ENCODE assay signal across 2 cellular contexts in genomic region chr2:232873292-232873908, GRCh38.
TF ChIP-seq lines count a peak whose summit lies in the region.

No MANE protein-coding gene starts in this region.

TF ChIP-seq in K562, 482 proteins besides CTCF, POLR2A, EP300 and RAD21:
- TF ChIP-seq TRIM25 (IDR thresholded peaks at IDR 0.05; ENCODE audit: borderline replicate concordance) (no peak), ZNF696 (CRISPR knock-in tag; conservative IDR thresholded peaks at IDR 0.05) (no peak), CSDE1 (IDR thresholded peaks at IDR 0.05) (no peak), ZBTB33 (CRISPR knock-in tag; IDR thresholded peaks at IDR 0.05) (no peak), CHAMP1 (IDR thresholded peaks at IDR 0.05) (no peak), ZNF354B (CRISPR knock-in tag; IDR thresholded peaks at IDR 0.05) (no peak), DDX20 (tag; IDR thresholded peaks at IDR 0.05; ENCODE audit: low read depth) (no peak), ZNF140 (CRISPR knock-in tag; IDR thresholded peaks at IDR 0.05) (no peak), PTRF (tag; IDR thresholded peaks at IDR 0.05) (no peak), KLF16 (IDR thresholded peaks at IDR 0.05) (no peak), ZNF609 (CRISPR knock-in tag; IDR thresholded peaks at IDR 0.05; ENCODE audit: borderline replicate concordance) (no peak), PHF20 (IDR thresholded peaks at IDR 0.05; ENCODE audit: partially characterized antibody) (no peak), TAF15 (IDR thresholded peaks at IDR 0.05; ENCODE audit: low read depth, low read length) (no peak), EHMT2 (IDR thresholded peaks at IDR 0.05) (no peak)

TF ChIP-seq in HepG2, 621 proteins besides CTCF, POLR2A, EP300 and RAD21 (continues in another document):
- TF ChIP-seq ZNF451 (CRISPR knock-in tag; IDR thresholded peaks at IDR 0.05) (0 out of 2 replicates have a peak, but pooled peaks have one; percentile 36), ZFAT (CRISPR knock-in tag; conservative IDR thresholded peaks at IDR 0.05) (no peak), ZBTB10 (CRISPR knock-in tag; IDR thresholded peaks at IDR 0.05; ENCODE audit: borderline replicate concordance) (peak; percentile 23; the same call in 1 of the 2 replicates), ZNF558 (CRISPR knock-in tag; IDR thresholded peaks at IDR 0.05; ENCODE audit: borderline replicate concordance) (no peak), CCDC6 (CRISPR knock-in tag; IDR thresholded peaks at IDR 0.05) (peak; percentile 58; the same call in 1 of the 2 replicates), KDM2A (CRISPR knock-in tag; IDR thresholded peaks at IDR 0.05; ENCODE audit: borderline replicate concordance, low read depth) (no peak), XRCC5 (optimal IDR thresholded peaks at IDR 0.05; ENCODE audit: low read length) (no peak), ZNF770 (CRISPR knock-in tag; IDR thresholded peaks at IDR 0.05) (no peak), HIVEP1 (CRISPR knock-in tag; IDR thresholded peaks at IDR 0.05) (0 out of 2 replicates have a peak, but pooled peaks have one; percentile 3), FOXM1 (CRISPR knock-in tag; IDR thresholded peaks at IDR 0.05) (no peak), TAF15 (IDR thresholded peaks at IDR 0.05; ENCODE audit: low read depth, low read length, poor library complexity, severe bottlenecking) (peak; percentile 95), HNRNPLL (IDR thresholded peaks at IDR 0.05; ENCODE audit: low read depth, low read length, poor library complexity, severe bottlenecking) (peak; percentile 11), FOXO4 (CRISPR knock-in tag; conservative IDR thresholded peaks at IDR 0.05) (no peak), ZNF468 (CRISPR knock-in tag; IDR thresholded peaks at IDR 0.05) (no peak), ZNF646 (CRISPR knock-in tag; IDR thresholded peaks at IDR 0.05) (peak; percentile 24; the same call in 1 of the 2 replicates), ZNF83 (CRISPR knock-in tag; IDR thresholded peaks at IDR 0.05; ENCODE audit: borderline replicate concordance) (no peak), RBFOX2 (IDR thresholded peaks at IDR 0.05; ENCODE audit: low read depth, low read length) (peak; percentile 89), ZNF263 (CRISPR knock-in tag; IDR thresholded peaks at IDR 0.05) (peak; percentile 30; the same call in 1 of the 2 replicates), HIC2 (CRISPR knock-in tag; IDR thresholded peaks at IDR 0.05; ENCODE audit: low read depth) (peak; percentile 81), RXRB (CRISPR knock-in tag; IDR thresholded peaks at IDR 0.05; ENCODE audit: borderline replicate concordance) (no peak), ETS1 (CRISPR knock-in tag; IDR thresholded peaks at IDR 0.05) (no peak), SALL2 (CRISPR knock-in tag; IDR thresholded peaks at IDR 0.05) (0 out of 2 replicates have a peak, but pooled peaks have one; percentile 36), ZNF709 (CRISPR knock-in tag; IDR thresholded peaks at IDR 0.05) (0 out of 2 replicates have a peak, but pooled peaks have one; percentile 33), POLR2AphosphoS5 (IDR thresholded peaks at IDR 0.05; ENCODE audit: low read depth, low read length) (0 out of 2 replicates have a peak, but pooled peaks have one; percentile 3), ZSCAN20 (CRISPR knock-in tag; IDR thresholded peaks at IDR 0.05; ENCODE audit: borderline replicate concordance) (no peak), EED (CRISPR knock-in tag; IDR thresholded peaks at IDR 0.05) (peak; percentile 63; the same call in 1 of the 2 replicates), NRL (CRISPR knock-in tag; IDR thresholded peaks at IDR 0.05; ENCODE audit: borderline replicate concordance) (peak; percentile 58; the same call in 1 of the 2 replicates), ZNF292 (CRISPR knock-in tag; IDR thresholded peaks at IDR 0.05; ENCODE audit: borderline replicate concordance, low read depth) (0 out of 2 replicates have a peak, but pooled peaks have one; percentile 19), PATZ1 (CRISPR knock-in tag; IDR thresholded peaks at IDR 0.05) (peak; percentile 7; the same call in 1 of the 2 replicates), MXD1 (CRISPR knock-in tag; IDR thresholded peaks at IDR 0.05) (no peak), LBX2 (CRISPR knock-in tag; IDR thresholded peaks at IDR 0.05; ENCODE audit: borderline replicate concordance) (0 out of 2 replicates have a peak, but pooled peaks have one; percentile 59), ZNF547 (CRISPR knock-in tag; IDR thresholded peaks at IDR 0.05) (no peak), ZC3H13 (CRISPR knock-in tag; IDR thresholded peaks at IDR 0.05) (0 out of 2 replicates have a peak, but pooled peaks have one; percentile 42)
